Comparison of ENCODE assay signal across 8 cellular contexts in the genomic region with DNA sequence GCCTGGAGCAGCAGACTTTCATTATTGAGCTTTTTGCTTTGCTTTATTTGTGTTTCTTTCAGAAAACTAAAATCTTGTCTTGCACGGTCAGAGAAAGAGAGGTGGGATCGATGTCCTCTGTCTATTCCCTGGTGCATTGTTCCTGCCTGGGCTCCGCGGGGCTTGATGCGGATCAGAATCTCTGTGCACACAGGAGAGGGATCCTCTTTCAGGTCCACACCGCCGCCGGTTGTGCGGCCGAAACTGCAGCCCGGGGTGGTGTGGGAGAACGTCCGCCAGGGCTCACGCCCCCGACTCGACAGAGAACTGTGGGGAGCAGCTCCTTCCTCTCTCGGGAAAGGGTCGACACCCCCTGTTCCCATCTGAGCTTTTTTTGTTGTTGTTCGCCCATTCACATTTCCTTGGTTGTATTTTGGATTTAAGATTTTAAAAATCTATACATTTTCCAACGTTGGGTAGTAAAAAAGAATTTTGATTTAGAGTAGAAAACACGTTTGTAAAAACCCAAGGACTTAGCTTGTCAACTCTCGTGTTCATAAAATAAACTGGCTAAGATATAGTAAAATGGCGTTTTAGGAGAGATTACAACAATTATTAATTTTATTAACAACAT. TPM values are rescaled to one million over a fixed set of nuclear protein-coding genes. Genes with fewer than 3 reads are reported as not detected.
DNase-seq lines count a peak whose midpoint lies in the region; FAIRE-seq and TF ChIP-seq lines count a peak whose summit lies in the region.

No MANE protein-coding gene starts in this region.

- H3K27me3 Mint-ChIP-seq in CD14-positive monocyte (ENCODE audit: low read depth in 3 of 3): peaks cover 0 to 2% (median 2%) of the 10 kb centered on the region in 3 donors

- H3K9me3 Mint-ChIP-seq in CD14-positive monocyte: no peaks in the 10 kb centered on the region

- H3K4me3 Mint-ChIP-seq in CD14-positive monocyte: peak overlapping the region; percentile 94 to 95

- H3K36me3 ChIP-seq in brain microvascular endothelial cell (replicated peaks) (no peaks in the 10 kb centered on the region), tibial artery (no peaks in the 10 kb centered on the region)

- H3K27ac ChIP-seq in brain microvascular endothelial cell: peak overlapping the region; percentile 32
- H3K27ac ChIP-seq in tibial artery: no peak overlapping the region

- peak overlapping the region; percentile 50 to 93 (median 84) for H3K27ac Mint-ChIP-seq in CD14-positive monocyte

- H3K4me1 Mint-ChIP-seq in CD14-positive monocyte: peaks cover 27% of the 10 kb centered on the region

- FAIRE-seq in HTR-8/SVneo (lab: Jason Lieb, UNC): no peak

- TF ChIP-seq CTCF in CD14-positive monocyte (IDR thresholded peaks at IDR 0.05): no peak
- TF ChIP-seq CTCF in brain microvascular endothelial cell (IDR thresholded peaks at IDR 0.05; ENCODE audit: low read depth, low read length, missing control alignments): peak; percentile 34
- TF ChIP-seq CTCF in tibial artery (IDR thresholded peaks at IDR 0.05): no peak

- intact Hi-C loops in CD14-positive monocyte (cut with micrococcal nuclease) (no loop called here), tibial artery (cut with DNase I; ENCODE audit: low total_unique reads) (no loop called here)

- H3K36me3 Mint-ChIP-seq in CD14-positive monocyte: no peaks in the 10 kb centered on the region

- no peaks in the 10 kb centered on the region for H3K4me1 ChIP-seq in tibial artery

- in situ Hi-C loops in brain microvascular endothelial cell (cut with HindIII; ENCODE audit: low pct_ligation_motif_present, low sequenced_read_pairs): no loop called here

- peak; percentile 56 for DNase-seq in CD14-positive monocyte (ENCODE audit: low spot score)
- DNase-seq in HuH-7 (ENCODE audit: low spot score): peak; percentile 36
- peak; percentile 50 for DNase-seq in brain microvascular endothelial cell
- DNase-seq in left kidney (ENCODE audit: low read depth, low spot score): peak; percentile 88
- DNase-seq in tibial artery: peak; percentile 55 to 71
- DNase-seq in HTR-8/SVneo (ENCODE audit: insufficient read length, low spot score): no peak
- no peak for DNase-seq in DMS79 (lab: John Stamatoyannopoulos, UW)
- DNase-seq in NOMO-1 treated with DMSO at 0.1 percent for 48 hours (lab: John Stamatoyannopoulos, UW; ENCODE audit: unreplicated experiment): no peak

- H3K27me3 ChIP-seq in brain microvascular endothelial cell (replicated peaks) (no peaks in the 10 kb centered on the region), tibial artery (peaks cover 0 to 33% of the 10 kb centered on the region in 2 donors)

- no peaks in the 10 kb centered on the region for H3K9me3 ChIP-seq in tibial artery

- H3K4me3 ChIP-seq in brain microvascular endothelial cell (ENCODE audit: low read depth, low read length) (peak overlapping the region; percentile 55), tibial artery (peak overlapping the region; percentile 10 to 29)

RNA-seq across cellular contexts. Expression of a gene that starts 23.6 kb away (rescaled TPM):
- polyA plus RNA-seq in CD14-positive monocyte: 1 to 10 TPM; 5.0 to 8.6 TPM

Comparison
In these comparisons a context has a peak if more than half of its experiments do, and no peak if none do; other contexts are left out.
1. DNase-seq: peak in CD14-positive monocyte (single experiment), HuH-7 (single experiment), brain microvascular endothelial cell (single experiment), left kidney (single experiment) and tibial artery (2 of 2); none in HTR-8/SVneo (single experiment), DMS79 (single experiment) and NOMO-1 treated with DMSO at 0.1 percent for 48 hours (single experiment).